ENCODE assay signal across 8 cellular contexts in the genomic region with DNA sequence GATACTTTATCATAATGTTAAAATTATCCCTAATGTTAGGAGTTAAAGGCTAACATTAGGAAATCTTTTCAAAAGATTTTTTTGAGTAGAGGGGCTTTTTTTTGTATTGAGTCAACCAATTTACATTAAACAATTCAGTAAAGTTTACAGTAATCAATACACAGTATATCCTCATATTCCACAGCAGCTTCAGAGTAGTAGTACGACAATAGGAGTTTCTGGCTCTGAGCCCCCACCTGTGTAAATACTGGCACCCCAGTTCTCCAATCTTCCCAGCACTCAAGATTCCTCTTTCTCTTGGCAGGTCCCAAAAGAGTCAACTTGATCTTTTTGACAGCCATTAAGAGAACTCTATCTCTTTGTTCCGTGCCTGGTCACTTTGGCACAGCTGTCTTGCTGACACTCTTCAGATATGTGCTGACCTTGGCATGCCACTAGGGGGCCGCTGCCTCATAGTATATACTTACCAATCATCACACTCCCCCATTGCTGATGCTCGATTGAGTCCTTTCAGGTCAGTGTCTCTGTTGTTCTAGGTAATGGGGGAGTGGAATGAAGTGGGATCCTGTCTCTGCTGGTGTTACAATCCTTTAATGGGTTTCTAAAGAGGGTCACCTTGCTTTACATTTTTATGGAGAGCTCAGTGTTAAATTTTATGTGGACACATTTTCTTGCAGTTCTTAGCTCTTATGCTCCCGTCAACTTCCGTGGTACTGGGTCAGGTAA. TPM values are rescaled to one million over a fixed set of nuclear protein-coding genes. Genes with fewer than 3 reads are reported as not detected.
A peak's percentile ranks its signal among the peaks of the same experiment; 100 is the strongest.
DNase-seq lines count a peak whose midpoint lies in the region; ATAC-seq, FAIRE-seq and TF ChIP-seq lines count a peak whose summit lies in the region.

No MANE protein-coding gene starts in this region.

- H3K9me3 Mint-ChIP-seq in activated T-helper 2 cell treated with anti-CD3 and anti-CD28 coated beads, Interferon-gamma antibody, Interleukin-2, Interleukin-4, amounts not matched to agents 10 μg/mL and 5 μg/mL and 100 μg/mL, durations not matched to agents 14 hours and 24 hours and 36 hours: no peaks in the 10 kb centered on the region

- no peak for TF ChIP-seq POLR2A in gastroesophageal sphincter (IDR thresholded peaks at IDR 0.05)
- TF ChIP-seq POLR2A in upper lobe of left lung (IDR thresholded peaks at IDR 0.05): no peak

- 7 to 26% methylated on average over 4 to 6 of the region's 6 CpGs for WGBS in gastroesophageal sphincter (ENCODE audit: low coverage in 1 of 2), 2 donors
- 21 to 23% methylated on average over 6 of the region's 6 CpGs for WGBS in pancreas, 2 donors
- WGBS in upper lobe of left lung, 2 donors: 30 to 34% methylated on average over 6 of the region's 6 CpGs

- H3K4me3 Mint-ChIP-seq in activated T-helper 2 cell treated with anti-CD3 and anti-CD28 coated beads, Interferon-gamma antibody, Interleukin-2, Interleukin-4, amounts not matched to agents 10 μg/mL and 5 μg/mL and 100 μg/mL, durations not matched to agents 14 hours and 24 hours and 36 hours (ENCODE audit: low read depth): no peak overlapping the region

- H3K27ac Mint-ChIP-seq in activated T-helper 2 cell treated with anti-CD3 and anti-CD28 coated beads, Interferon-gamma antibody, Interleukin-2, Interleukin-4, amounts not matched to agents 10 μg/mL and 5 μg/mL and 100 μg/mL, durations not matched to agents 14 hours and 24 hours and 36 hours: no peak overlapping the region

- intact Hi-C loops in activated T-helper 2 cell treated with anti-CD3 and anti-CD28 coated beads, Interferon-gamma antibody, Interleukin-2, Interleukin-4, amounts not matched to agents 10 μg/mL and 5 μg/mL and 100 μg/mL, durations not matched to agents 14 hours and 24 hours and 36 hours (cut with micrococcal nuclease): loop anchor here (1.0 to 5.0 kb wide), 3 partner anchors 19 to 108 kb away; a partner anchor contains a TSS
- intact Hi-C loops in pancreas (cut with DNase I): no loop called here

- peaks cover 25% of the 10 kb centered on the region for H3K4me1 Mint-ChIP-seq in activated T-helper 2 cell treated with anti-CD3 and anti-CD28 coated beads, Interferon-gamma antibody, Interleukin-2, Interleukin-4, amounts not matched to agents 10 μg/mL and 5 μg/mL and 100 μg/mL, durations not matched to agents 14 hours and 24 hours and 36 hours (ENCODE audit: low read depth)

- no peak overlapping the region for H3K4me3 ChIP-seq in Jurkat, Clone E6-1 (ENCODE audit: low read length)
- H3K4me3 ChIP-seq in gastroesophageal sphincter: no peak overlapping the region
- no peak overlapping the region for H3K4me3 ChIP-seq in pancreas
- H3K4me3 ChIP-seq in upper lobe of left lung: no peak overlapping the region

- peaks cover 6% of the 10 kb centered on the region for H3K27me3 Mint-ChIP-seq in activated T-helper 2 cell treated with anti-CD3 and anti-CD28 coated beads, Interferon-gamma antibody, Interleukin-2, Interleukin-4, amounts not matched to agents 10 μg/mL and 5 μg/mL and 100 μg/mL, durations not matched to agents 14 hours and 24 hours and 36 hours (ENCODE audit: low read depth)

- peak; percentile 100 for ATAC-seq in GM21619 (IDR thresholded peaks at IDR 0.05; ENCODE audit: unreplicated experiment)
- peak; percentile 81 for ATAC-seq in gastroesophageal sphincter
- peak; percentile 93 to 99 (median 98) for ATAC-seq in pancreas
- ATAC-seq in upper lobe of left lung (ENCODE audit: low FRiP score in 2 of 2): peak; percentile 88 to 94

- H3K27ac ChIP-seq in gastroesophageal sphincter: no peak overlapping the region
- no peak overlapping the region for H3K27ac ChIP-seq in pancreas
- H3K27ac ChIP-seq in upper lobe of left lung: no peak overlapping the region

- peak; percentile 42 for DNase-seq in Daoy (ENCODE audit: low read depth)
- DNase-seq in Jurkat, Clone E6-1 (ENCODE audit: low read depth, low spot score): peak; percentile 54
- DNase-seq in RPMI7951 (ENCODE audit: low read depth): peak; percentile 58
- peak; percentile 55 for DNase-seq in activated T-helper 2 cell treated with anti-CD3 and anti-CD28 coated beads, Interferon-gamma antibody, Interleukin-2, Interleukin-4, amounts not matched to agents 10 μg/mL and 5 μg/mL and 100 μg/mL, durations not matched to agents 14 hours and 24 hours and 36 hours (ENCODE audit: low spot score)
- DNase-seq in pancreas: peak; percentile 56 to 85 (median 74)
- DNase-seq in upper lobe of left lung: peak in 1 of 2 donors; percentile 90

- H3K27me3 ChIP-seq in gastroesophageal sphincter (no peaks in the 10 kb centered on the region), pancreas (no peaks in the 10 kb centered on the region), upper lobe of left lung (no peaks in the 10 kb centered on the region)

- no peaks in the 10 kb centered on the region for H3K36me3 Mint-ChIP-seq in activated T-helper 2 cell treated with anti-CD3 and anti-CD28 coated beads, Interferon-gamma antibody, Interleukin-2, Interleukin-4, amounts not matched to agents 10 μg/mL and 5 μg/mL and 100 μg/mL, durations not matched to agents 14 hours and 24 hours and 36 hours (ENCODE audit: low read depth)

- no peak for FAIRE-seq in pancreas (lab: Jason Lieb, UNC)

- TF ChIP-seq EP300 in gastroesophageal sphincter (IDR thresholded peaks at IDR 0.05): no peak
- no peak for TF ChIP-seq EP300 in upper lobe of left lung (IDR thresholded peaks at IDR 0.05)

- H3K36me3 ChIP-seq in gastroesophageal sphincter (no peaks in the 10 kb centered on the region), pancreas (no peaks in the 10 kb centered on the region), upper lobe of left lung (no peaks in the 10 kb centered on the region)

- no peaks in the 10 kb centered on the region for H3K9me3 ChIP-seq in gastroesophageal sphincter
- H3K9me3 ChIP-seq in pancreas: no peaks in the 10 kb centered on the region
- no peaks in the 10 kb centered on the region for H3K9me3 ChIP-seq in upper lobe of left lung

- H3K4me1 ChIP-seq in gastroesophageal sphincter (peaks cover 0 to 8% (median 6%) of the 10 kb centered on the region in 3 donors), pancreas (no peaks in the 10 kb centered on the region), upper lobe of left lung (peaks cover 0 to 6% (median 4%) of the 10 kb centered on the region in 4 donors)

- peak; percentile 72 to 84 (median 81) for TF ChIP-seq CTCF in gastroesophageal sphincter (IDR thresholded peaks at IDR 0.05)
- TF ChIP-seq CTCF in pancreas (IDR thresholded peaks at IDR 0.05): peak; percentile 63 to 77 (median 74)
- peak; percentile 66 to 90 (median 81) for TF ChIP-seq CTCF in upper lobe of left lung (IDR thresholded peaks at IDR 0.05)

RNA-seq across cellular contexts. Expression of a gene that starts 19.5 kb away (rescaled TPM):
- total RNA-seq in Daoy (2014; rRNA removed; shearing (Covaris generic)): 34.7 and 35.5 TPM in 2 replicates
- polyA plus RNA-seq in Jurkat, Clone E6-1 (2012; ENCODE audit: insufficient read depth, insufficient read length): 135 TPM
- 97.7 and 116 TPM in 2 replicates for total RNA-seq in RPMI7951 (2014; rRNA removed; shearing (Covaris generic))
- total RNA-seq in activated T-helper 2 cell treated with anti-CD3 and anti-CD28 coated beads, Interferon-gamma antibody, Interleukin-2, Interleukin-4, amounts not matched to agents 10 μg/mL and 5 μg/mL and 100 μg/mL, durations not matched to agents 14 hours and 24 hours and 36 hours: 321 and 330 TPM in 2 replicates
- 100 to 1,000 TPM; 307 to 378 (median 358) TPM for total RNA-seq in gastroesophageal sphincter
- 100 to 1,000 TPM; 149 to 196 (median 169) TPM for total RNA-seq in pancreas
- 100 to 1,000 TPM in 1 of 2 donors, 10 to 100 TPM in 1; 33.3 to 101 TPM for polyA plus RNA-seq in pancreas
- 100 to 1,000 TPM; 132 to 305 (median 216) TPM for total RNA-seq in upper lobe of left lung
